Comparison of ENCODE assay signal across 7 cellular contexts in genomic region chr5:157571357-157571827, GRCh38. TPM values are rescaled to one million over a fixed set of nuclear protein-coding genes. Genes with fewer than 3 reads are reported as not detected.
DNase-seq lines count a peak whose midpoint lies in the region; ATAC-seq and FAIRE-seq lines count a peak whose summit lies in the region.

No MANE protein-coding gene starts in this region.

- FAIRE-seq in frontal cortex (lab: Jason Lieb, UNC): no peak

- H3K27ac ChIP-seq in mesenchymal stem cell (ENCODE audit: low read length, poor library complexity, severe bottlenecking): peak overlapping the region; percentile 84

- H3K27me3 ChIP-seq in mesenchymal stem cell (ENCODE audit: control insufficient read depth in 1 of 2, insufficient read depth in 1 of 2, low read length in 2 of 2): peaks cover 0 to 8% of the 10 kb centered on the region in 2 experiments

- H3K27ac Mint-ChIP-seq in activated naive CD8-positive, alpha-beta T cell treated with anti-CD3 and anti-CD28 coated beads, Interleukin-2, amount 10 ng/mL, durations not matched to agents 7 days and 5 days: peak overlapping the region; percentile 87

- H3K23ac ChIP-seq in mesenchymal stem cell (ENCODE audit: low read length in 2 of 2): no peak overlapping the region

- no peak overlapping the region for H3K14ac ChIP-seq in mesenchymal stem cell (ENCODE audit: low read length in 2 of 2)

- H2BK5ac ChIP-seq in mesenchymal stem cell (ENCODE audit: low read depth, low read length, poor library complexity, severe bottlenecking): peak overlapping the region; percentile 60

- H3K18ac ChIP-seq in mesenchymal stem cell (ENCODE audit: low read depth in 1 of 2, low read length in 2 of 2): peak overlapping the region; percentile 46 to 58

- H3K9me3 Mint-ChIP-seq in activated naive CD8-positive, alpha-beta T cell treated with anti-CD3 and anti-CD28 coated beads, Interleukin-2, amount 10 ng/mL, durations not matched to agents 7 days and 5 days: no peaks in the 10 kb centered on the region

- POLR2A ChIA-PET in activated naive CD8-positive, alpha-beta T cell treated with anti-CD3 and anti-CD28 coated beads, Interleukin-2, amount 10 ng/mL, durations not matched to agents 7 days and 5 days (lab: Charles Lee): interaction anchor here (0.6 to 1.4 kb wide), 7 partner anchors 11 to 41 kb away, joined by 3 to 5 read pairs (median 4); no protein-coding TSS in a partner anchor

- no peak overlapping the region for H3K9ac ChIP-seq in mesenchymal stem cell (ENCODE audit: low read length)

- H3K36me3 Mint-ChIP-seq in activated naive CD8-positive, alpha-beta T cell treated with anti-CD3 and anti-CD28 coated beads, Interleukin-2, amount 10 ng/mL, durations not matched to agents 7 days and 5 days: peaks cover 26% of the 10 kb centered on the region

- no peak overlapping the region for H2AFZ ChIP-seq in mesenchymal stem cell (ENCODE audit: low read depth, low read length)

- peaks cover 0 to 18% of the 10 kb centered on the region in 2 experiments for H3K36me3 ChIP-seq in mesenchymal stem cell (ENCODE audit: control insufficient read depth in 1 of 2, insufficient read depth in 2 of 2, low read depth in 1 of 2, low read length in 2 of 2)

- peak overlapping the region; percentile 72 for H3K4me3 Mint-ChIP-seq in activated naive CD8-positive, alpha-beta T cell treated with anti-CD3 and anti-CD28 coated beads, Interleukin-2, amount 10 ng/mL, durations not matched to agents 7 days and 5 days

- peak overlapping the region; percentile 94 for H2AK5ac ChIP-seq in mesenchymal stem cell (ENCODE audit: low read length, severe bottlenecking)

- DNase-seq in NAMALWA (ENCODE audit: low spot score): peak; percentile 78
- DNase-seq in activated naive CD8-positive, alpha-beta T cell treated with anti-CD3 and anti-CD28 coated beads, Interleukin-2, amount 10 ng/mL, durations not matched to agents 7 days and 5 days: peak; percentile 51
- DNase-seq in mesenchymal stem cell: peak; percentile 78
- DNase-seq in DMS53 treated with DMSO at 0.1 percent for 48 hours (lab: John Stamatoyannopoulos, UW; ENCODE audit: unreplicated experiment): no peak
- DNase-seq in frontal cortex (ENCODE audit: low spot score in 2 of 2): no peak

- peak overlapping the region; percentile 57 to 63 for H2BK12ac ChIP-seq in mesenchymal stem cell (ENCODE audit: low read length in 2 of 2)

- WGBS in mesenchymal stem cell: 8% methylated on average over 6 of the region's 6 CpGs

- no peak overlapping the region for H3K4ac ChIP-seq in mesenchymal stem cell (ENCODE audit: low read depth in 1 of 2, low read length in 2 of 2)

- peaks cover 6% of the 10 kb centered on the region for H3K79me1 ChIP-seq in mesenchymal stem cell (replicated peaks; ENCODE audit: low read length, poor library complexity, severe bottlenecking)

- peak overlapping the region; percentile 71 for H2BK120ac ChIP-seq in mesenchymal stem cell (ENCODE audit: low read depth, low read length)

- H3K9me3 ChIP-seq in mesenchymal stem cell (ENCODE audit: control insufficient read depth, low read length): no peaks in the 10 kb centered on the region

- no peak overlapping the region for H3K4me3 ChIP-seq in mesenchymal stem cell (ENCODE audit: insufficient read depth in 1 of 2, low read depth in 1 of 2, low read length in 2 of 2)

- peaks cover 13% of the 10 kb centered on the region for H3K27me3 Mint-ChIP-seq in activated naive CD8-positive, alpha-beta T cell treated with anti-CD3 and anti-CD28 coated beads, Interleukin-2, amount 10 ng/mL, durations not matched to agents 7 days and 5 days

- H4K8ac ChIP-seq in mesenchymal stem cell (ENCODE audit: low read length): peak overlapping the region; percentile 27

- H2BK15ac ChIP-seq in mesenchymal stem cell (ENCODE audit: low read depth, poor library complexity, severe bottlenecking): no peak overlapping the region

- no peak overlapping the region for H3K4me2 ChIP-seq in mesenchymal stem cell (ENCODE audit: low read length, poor library complexity, severe bottlenecking)

- peaks cover 12% of the 10 kb centered on the region for H3K4me1 ChIP-seq in mesenchymal stem cell (ENCODE audit: control insufficient read depth, insufficient read depth, low read depth, low read length)

- ATAC-seq in GM18867 (IDR thresholded peaks at IDR 0.05; ENCODE audit: unreplicated experiment): peak; percentile 92
- peak; percentile 87 for ATAC-seq in HG02610 (IDR thresholded peaks at IDR 0.05; ENCODE audit: unreplicated experiment)
- peak; percentile 67 for ATAC-seq in activated naive CD8-positive, alpha-beta T cell treated with anti-CD3 and anti-CD28 coated beads, Interleukin-2, amount 10 ng/mL, durations not matched to agents 7 days and 5 days (ENCODE audit: low read depth)

- peaks cover 47% of the 10 kb centered on the region for H3K4me1 Mint-ChIP-seq in activated naive CD8-positive, alpha-beta T cell treated with anti-CD3 and anti-CD28 coated beads, Interleukin-2, amount 10 ng/mL, durations not matched to agents 7 days and 5 days

- H4K91ac ChIP-seq in mesenchymal stem cell (ENCODE audit: low read length): peak overlapping the region; percentile 69

RNA-seq across cellular contexts. Expression of gene ADAM19, which starts 4.2 kb away (rescaled TPM):
- 10 to 100 TPM; 28.3 to 29.0 TPM for total RNA-seq in activated naive CD8-positive, alpha-beta T cell treated with anti-CD3 and anti-CD28 coated beads, Interleukin-2, amount 10 ng/mL, durations not matched to agents 7 days and 5 days
- 57.9 TPM for polyA plus RNA-seq in mesenchymal stem cell (2013, experiment 1 of 2)
- 57.0 TPM for polyA plus RNA-seq in mesenchymal stem cell (2013, experiment 2 of 2)
- total RNA-seq in frontal cortex: 12.6 TPM

Comparison
In these comparisons a context has a peak if more than half of its experiments do, and no peak if none do; other contexts are left out.
1. DNase-seq: peak in NAMALWA (single experiment), activated naive CD8-positive, alpha-beta T cell treated with anti-CD3 and anti-CD28 coated beads, Interleukin-2, amount 10 ng/mL, durations not matched to agents 7 days and 5 days (single experiment) and mesenchymal stem cell (single experiment); none in DMS53 treated with DMSO at 0.1 percent for 48 hours (single experiment) and frontal cortex (0 of 2).
2. Peak in every context shown above with its lines, with median percentiles within 50 percentile points of each other: ATAC-seq.